3 cellular contexts compared by ENCODE assay signal in genomic region chr7:37391791-37392672, GRCh38.
TF ChIP-seq lines count a peak whose summit lies in the region.

No MANE protein-coding gene starts in this region.

TF ChIP-seq in liver, 16 proteins besides CTCF, POLR2A, EP300 and RAD21 (continued from another document):
- no peak for TF ChIP-seq ZBTB33 (IDR thresholded peaks at IDR 0.05)
- TF ChIP-seq YY1 (IDR thresholded peaks at IDR 0.05): peak; percentile 31
- no peak for TF ChIP-seq GABPA (IDR thresholded peaks at IDR 0.05 in 1 of 2, conservative IDR thresholded peaks at IDR 0.05 in 1 of 2)
- TF ChIP-seq NR2F2 (IDR thresholded peaks at IDR 0.05): peak; percentile 17
- TF ChIP-seq ATF3 (IDR thresholded peaks at IDR 0.05): no peak
- TF ChIP-seq JUND (IDR thresholded peaks at IDR 0.05): no peak
- TF ChIP-seq MAX (IDR thresholded peaks at IDR 0.05): no peak
- no peak for TF ChIP-seq HNF4G (IDR thresholded peaks at IDR 0.05)
- no peak for TF ChIP-seq FOXA2 (IDR thresholded peaks at IDR 0.05)
- TF ChIP-seq HNF4A (conservative IDR thresholded peaks at IDR 0.05): peak; percentile 49 to 55
- peak in 1 of 2 donors; percentile 31 for TF ChIP-seq RXRA (IDR thresholded peaks at IDR 0.05)
- TF ChIP-seq EGR1 (IDR thresholded peaks at IDR 0.05; ENCODE audit: low read depth in 2 of 2): no peak
- TF ChIP-seq FOXA1 (IDR thresholded peaks at IDR 0.05): no peak
- TF ChIP-seq TAF1 (conservative IDR thresholded peaks at IDR 0.05): no peak
- TF ChIP-seq REST (IDR thresholded peaks at IDR 0.05): no peak

TF ChIP-seq in HepG2, 621 proteins besides CTCF, POLR2A, EP300 and RAD21:
- no peak for TF ChIP-seq ZKSCAN1 (IDR thresholded peaks at IDR 0.05; ENCODE audit: low read length)
- TF ChIP-seq GRHL1 (CRISPR knock-in tag; conservative IDR thresholded peaks at IDR 0.05): no peak
- TF ChIP-seq ZMYM3 (CRISPR knock-in tag; IDR thresholded peaks at IDR 0.05): no peak
- no peak for TF ChIP-seq ATF6 (CRISPR knock-in tag; conservative IDR thresholded peaks at IDR 0.05)
- TF ChIP-seq ZNF296 (CRISPR knock-in tag; conservative IDR thresholded peaks at IDR 0.05): no peak
- TF ChIP-seq ZFP36L1 (CRISPR knock-in tag; IDR thresholded peaks at IDR 0.05): no peak
- TF ChIP-seq BATF2 (CRISPR knock-in tag; IDR thresholded peaks at IDR 0.05): no peak
- TF ChIP-seq ZNF136 (CRISPR knock-in tag; IDR thresholded peaks at IDR 0.05; ENCODE audit: low read depth): no peak

TF ChIP-seq in WTC11, 78 proteins besides CTCF, POLR2A, EP300 and RAD21 (continued from another document):
- TF ChIP-seq IRF1 (CRISPR knock-in tag; IDR thresholded peaks at IDR 0.05) (no peak), MXD4 (CRISPR knock-in tag; IDR thresholded peaks at IDR 0.05; ENCODE audit: borderline replicate concordance) (no peak), ATF1 (CRISPR knock-in tag; IDR thresholded peaks at IDR 0.05) (no peak), OVOL2 (CRISPR knock-in tag; IDR thresholded peaks at IDR 0.05; ENCODE audit: borderline replicate concordance) (no peak)
